In genomic region chr6:31813463-31813849, GRCh38 we compare ENCODE assay signal across 8 cellular contexts. TPM values are rescaled to one million over a fixed set of nuclear protein-coding genes. Genes with fewer than 3 reads are reported as not detected.
DNase-seq lines count a peak whose midpoint lies in the region; ATAC-seq and TF ChIP-seq lines count a peak whose summit lies in the region.

No MANE protein-coding gene starts in this region.

- H3K9me3 Mint-ChIP-seq in CD4-positive, alpha-beta T cell = no peaks in the 10 kb centered on the region

- H3K4me1 Mint-ChIP-seq in CD4-positive, alpha-beta T cell (ENCODE audit: low read depth) = peaks cover 47% of the 10 kb centered on the region

- POLR2A ChIA-PET in CD4-positive, alpha-beta T cell (lab: Charles Lee) = interaction anchor here (0.6 to 3.6 kb wide), 7 partner anchors 13 to 161 kb away, joined by 3 to 28 read pairs (median 12); partner anchors contain the start of genes BAG6, CLIC1, HSPA1B and MSH5
- POLR2A ChIA-PET in RWPE1 (lab: Yijun Ruan, JAX; ENCODE audit: low non-redundant PET) = no interaction called here

- no peak for TF ChIP-seq POLR2A in esophagus muscularis mucosa (IDR thresholded peaks at IDR 0.05; ENCODE audit: low read depth)
- no peak for TF ChIP-seq POLR2A in ovary (IDR thresholded peaks at IDR 0.05)

- H3K27me3 Mint-ChIP-seq in CD4-positive, alpha-beta T cell = no peaks in the 10 kb centered on the region

- DNase-seq in CD4-positive, alpha-beta T cell = no peak
- no peak for DNase-seq in RWPE1 (ENCODE audit: low spot score)
- DNase-seq in esophagus muscularis mucosa (ENCODE audit: extremely low spot score) = no peak
- DNase-seq in ovary = peak in 1 of 5 donors; percentile 45
- no peak for DNase-seq in medulla oblongata (ENCODE audit: extremely low spot score)
- no peak for DNase-seq in stimulated activated CD4-positive, alpha-beta T cell treated with anti-CD3 and anti-CD28 coated beads, Interleukin-4, amount 100 ng/mL, for 24 hours

- H3K4me3 Mint-ChIP-seq in CD4-positive, alpha-beta T cell = peak overlapping the region; percentile 90

- no peak for TF ChIP-seq CTCF in CD4-positive, alpha-beta T cell (IDR thresholded peaks at IDR 0.05)
- TF ChIP-seq CTCF in RWPE1 (conservative IDR thresholded peaks at IDR 0.05; ENCODE audit: low read depth) = no peak
- TF ChIP-seq CTCF in esophagus muscularis mucosa (IDR thresholded peaks at IDR 0.05) = no peak
- no peak for TF ChIP-seq CTCF in ovary (IDR thresholded peaks at IDR 0.05)

- H3K36me3 Mint-ChIP-seq in CD4-positive, alpha-beta T cell (ENCODE audit: low read depth) = peaks cover 28% of the 10 kb centered on the region

- peak overlapping the region in 3 of 4 donors; percentile 57 to 62 (median 60) for H3K4me3 ChIP-seq in esophagus muscularis mucosa
- no peak overlapping the region for H3K4me3 ChIP-seq in ovary

- no peaks in the 10 kb centered on the region for H3K9me3 ChIP-seq in CD4-positive, alpha-beta T cell (ENCODE audit: control insufficient read depth, low read length)
- no peaks in the 10 kb centered on the region for H3K9me3 ChIP-seq in esophagus muscularis mucosa
- no peaks in the 10 kb centered on the region for H3K9me3 ChIP-seq in ovary

- peak overlapping the region; percentile 83 for H3K27ac Mint-ChIP-seq in CD4-positive, alpha-beta T cell

- CTCF ChIA-PET in CD4-positive, alpha-beta T cell (lab: Charles Lee) = interaction anchor here (1.2 to 3.8 kb wide), 3 partner anchors 17 to 22 kb away, joined by 3 to 19 read pairs (median 4); partner anchors contain the start of gene VARS1
- CTCF ChIA-PET in RWPE1 (lab: Yijun Ruan, JAX) = interaction anchor here (0.8 kb wide), 1 partner anchor 17 kb away, joined by 5 read pairs; no protein-coding TSS in a partner anchor

- H3K4me1 ChIP-seq in esophagus muscularis mucosa = peaks cover 9 to 27% (median 26%) of the 10 kb centered on the region in 4 donors
- peaks cover 2% of the 10 kb centered on the region for H3K4me1 ChIP-seq in ovary (ENCODE audit: insufficient read depth)

- H3K36me3 ChIP-seq in esophagus muscularis mucosa (peaks cover 0 to 6% (median 0%) of the 10 kb centered on the region in 4 donors), ovary (no peaks in the 10 kb centered on the region)

- TF ChIP-seq EP300 in esophagus muscularis mucosa (IDR thresholded peaks at IDR 0.05) (no peak), ovary (IDR thresholded peaks at IDR 0.05) (no peak)

- 97% methylated on average over 7 of the region's 7 CpGs for WGBS in esophagus muscularis mucosa
- 94 to 97% (median 96%) methylated on average over 7 of the region's 7 CpGs for WGBS in ovary, 3 donors

- intact Hi-C loops in CD4-positive, alpha-beta T cell (cut with DNase I, micrococcal nuclease) = no loop called here
- intact Hi-C loops in esophagus muscularis mucosa (cut with DNase I) (no loop called here), ovary (cut with DNase I) (no loop called here)

- H3K27me3 ChIP-seq in CD4-positive, alpha-beta T cell (ENCODE audit: control insufficient read depth, insufficient read depth, low read length) = no peaks in the 10 kb centered on the region
- no peaks in the 10 kb centered on the region for H3K27me3 ChIP-seq in esophagus muscularis mucosa
- no peaks in the 10 kb centered on the region for H3K27me3 ChIP-seq in ovary

- ATAC-seq in CD4-positive, alpha-beta T cell (ENCODE audit: poor library complexity) = no peak
- ATAC-seq in HG03342 (IDR thresholded peaks at IDR 0.05; ENCODE audit: unreplicated experiment) = no peak
- ATAC-seq in HG02759 (IDR thresholded peaks at IDR 0.05; ENCODE audit: unreplicated experiment) = no peak

- H3K27ac ChIP-seq in CD4-positive, alpha-beta T cell (ENCODE audit: low read depth, low read length) = no peak overlapping the region
- peak overlapping the region; percentile 100 for H3K27ac ChIP-seq in RWPE1
- H3K27ac ChIP-seq in esophagus muscularis mucosa (replicated peaks in 1 of 4) = peak overlapping the region; percentile 94 to 100 (median 97)
- H3K27ac ChIP-seq in ovary = peak overlapping the region; percentile 95 to 99

RNA-seq across cellular contexts. Expression of gene HSPA1L, which starts 1.6 kb away (rescaled TPM):
- 1 to 10 TPM; 1.7 to 1.8 TPM for total RNA-seq in CD4-positive, alpha-beta T cell
- total RNA-seq in esophagus muscularis mucosa (1 to 10 TPM; 1.2 to 3.7 (median 2.6) TPM), ovary (1 to 10 TPM; 1.3 to 6.1 (median 3.9) TPM)
- polyA plus RNA-seq in ovary = 1 to 10 TPM; 3.2 to 6.1 TPM

RNA-seq across cellular contexts. Expression of gene HSPA1A, which starts 1.9 kb away (rescaled TPM):
- total RNA-seq in CD4-positive, alpha-beta T cell = 1 to 10 TPM; 8.1 to 9.8 TPM
- 100 to 1,000 TPM; 235 to 451 (median 370) TPM for total RNA-seq in esophagus muscularis mucosa
- total RNA-seq in ovary = 100 to 1,000 TPM in 5 of 7 donors, 10 to 100 TPM in 2; 51.5 to 340 (median 140) TPM
- 10 to 100 TPM; 44.6 to 83.1 TPM for polyA plus RNA-seq in ovary

RNA-seq across cellular contexts. Expression of gene LSM2, which starts 6.7 kb away (rescaled TPM):
- total RNA-seq in CD4-positive, alpha-beta T cell = 10 to 100 TPM; 12.6 to 13.7 TPM
- 10 to 100 TPM; 24.2 to 41.5 (median 32.9) TPM for total RNA-seq in esophagus muscularis mucosa
- 10 to 100 TPM; 35.9 to 58.3 (median 47.5) TPM for total RNA-seq in ovary
- 10 to 100 TPM; 51.2 to 90.7 TPM for polyA plus RNA-seq in ovary

RNA-seq across cellular contexts. Expression of gene HSPA1B, which starts 14.1 kb away (rescaled TPM):
- 1 to 10 TPM; 8.3 to 9.8 TPM for total RNA-seq in CD4-positive, alpha-beta T cell
- total RNA-seq in esophagus muscularis mucosa = 100 to 1,000 TPM; 120 to 315 (median 274) TPM
- total RNA-seq in ovary = 100 to 1,000 TPM; 119 to 506 (median 196) TPM
- polyA plus RNA-seq in ovary = 10 to 100 TPM; 41.9 to 66.0 TPM

RNA-seq across cellular contexts. Expression of gene VARS1, which starts 17.9 kb away (rescaled TPM):
- 10 to 100 TPM; 43.9 to 44.2 TPM for total RNA-seq in CD4-positive, alpha-beta T cell
- total RNA-seq in esophagus muscularis mucosa = 10 to 100 TPM; 25.0 to 53.2 (median 34.8) TPM
- 10 to 100 TPM; 16.0 to 73.6 (median 44.1) TPM for total RNA-seq in ovary
- 10 to 100 TPM; 21.1 to 29.8 TPM for polyA plus RNA-seq in ovary

Comparison
In these comparisons a context has a peak if more than half of its experiments do, and no peak if none do; other contexts are left out.
1. RNA of gene HSPA1A, which starts 1.9 kb away (total RNA-seq): 235 to 451 TPM in esophagus muscularis mucosa and 51.5 to 340 TPM in ovary; 8.1 to 9.8 TPM in CD4-positive, alpha-beta T cell; every median in the first group is over 4 times any median in the second.